ENCODE assay signal across 1 cellular context in genomic region chr3:134364061-134364935, GRCh38.
TF ChIP-seq lines count a peak whose summit lies in the region.

No MANE protein-coding gene starts in this region.

TF ChIP-seq in HEK293, 187 proteins besides CTCF, POLR2A, EP300 and RAD21 (continued from another document and continues in another):
- TF ChIP-seq ZNF777 (tag by site-specific recombination; IDR thresholded peaks at IDR 0.05; ENCODE audit: borderline replicate concordance) (no peak), SP3 (tag by site-specific recombination; IDR thresholded peaks at IDR 0.05) (peak; percentile 51), KLF8 (tag by site-specific recombination; IDR thresholded peaks at IDR 0.05) (peak; percentile 56), ZNF654 (tag by site-specific recombination; IDR thresholded peaks at IDR 0.05; ENCODE audit: low read depth) (no peak), ZNF2 (tag by site-specific recombination; IDR thresholded peaks at IDR 0.05) (no peak), ZSCAN5A (tag by site-specific recombination; IDR thresholded peaks at IDR 0.05) (no peak), KLF9 (tag by site-specific recombination; IDR thresholded peaks at IDR 0.05; ENCODE audit: low read depth) (peak; percentile 58; the same call in 1 of the 2 replicates), ZNF791 (tag by site-specific recombination; IDR thresholded peaks at IDR 0.05) (no peak), GLI2 (tag by site-specific recombination; IDR thresholded peaks at IDR 0.05; ENCODE audit: borderline replicate concordance, low read depth) (no peak), ZNF785 (tag by site-specific recombination; IDR thresholded peaks at IDR 0.05) (no peak), YY1 (tag by site-specific recombination; IDR thresholded peaks at IDR 0.05) (no peak), ZNF391 (tag by site-specific recombination; IDR thresholded peaks at IDR 0.05; ENCODE audit: borderline replicate concordance, low read depth) (no peak), ZNF837 (tag by site-specific recombination; IDR thresholded peaks at IDR 0.05) (no peak), ZNF266 (tag by site-specific recombination; IDR thresholded peaks at IDR 0.05; ENCODE audit: low read depth) (no peak), ZFP3 (tag by site-specific recombination; IDR thresholded peaks at IDR 0.05; ENCODE audit: low read depth) (no peak), FEZF1 (tag by site-specific recombination; IDR thresholded peaks at IDR 0.05) (no peak), ZNF24 (tag by site-specific recombination; IDR thresholded peaks at IDR 0.05) (no peak), ZBTB11 (tag by site-specific recombination; conservative IDR thresholded peaks at IDR 0.05; ENCODE audit: low read depth) (no peak), ZNF623 (tag by site-specific recombination; IDR thresholded peaks at IDR 0.05) (no peak), KLF10 (tag by site-specific recombination; IDR thresholded peaks at IDR 0.05) (peak; percentile 97), ZBTB1 (tag by site-specific recombination; IDR thresholded peaks at IDR 0.05) (no peak), ZNF600 (tag by site-specific recombination; IDR thresholded peaks at IDR 0.05) (peak; percentile 69; the same call in 1 of the 2 replicates), ZNF530 (tag by site-specific recombination; IDR thresholded peaks at IDR 0.05; ENCODE audit: low read depth) (no peak), KLF7 (tag by site-specific recombination; IDR thresholded peaks at IDR 0.05; ENCODE audit: borderline replicate concordance) (no peak), RBAK (tag by site-specific recombination; IDR thresholded peaks at IDR 0.05) (no peak), ZNF155 (tag by site-specific recombination; IDR thresholded peaks at IDR 0.05) (no peak), ZNF704 (tag by site-specific recombination; IDR thresholded peaks at IDR 0.05) (no peak), ZNF544 (tag by site-specific recombination; IDR thresholded peaks at IDR 0.05) (no peak), ZNF747 (tag by site-specific recombination; IDR thresholded peaks at IDR 0.05) (no peak), ZNF169 (tag by site-specific recombination; IDR thresholded peaks at IDR 0.05) (no peak), ZNF214 (tag by site-specific recombination; IDR thresholded peaks at IDR 0.05; ENCODE audit: borderline replicate concordance) (no peak), MZF1 (tag by site-specific recombination; IDR thresholded peaks at IDR 0.05; ENCODE audit: borderline replicate concordance) (no peak), ZNF19 (tag by site-specific recombination; IDR thresholded peaks at IDR 0.05; ENCODE audit: low read depth) (no peak), ZNF341 (tag by site-specific recombination; IDR thresholded peaks at IDR 0.05; ENCODE audit: low read depth) (peak; percentile 98), ZNF560 (tag by site-specific recombination; IDR thresholded peaks at IDR 0.05; ENCODE audit: borderline replicate concordance) (no peak), ZNF473 (tag by site-specific recombination; IDR thresholded peaks at IDR 0.05) (no peak), SP2 (tag by site-specific recombination; IDR thresholded peaks at IDR 0.05) (peak; percentile 76), ZNF548 (tag by site-specific recombination; IDR thresholded peaks at IDR 0.05) (no peak), ZNF670 (tag by site-specific recombination; IDR thresholded peaks at IDR 0.05; ENCODE audit: low read depth) (no peak), ZNF394 (tag by site-specific recombination; IDR thresholded peaks at IDR 0.05; ENCODE audit: borderline replicate concordance) (no peak; the same call in 1 of the 2 replicates), ZNF10 (tag by site-specific recombination; IDR thresholded peaks at IDR 0.05) (no peak)
- TF ChIP-seq, protein P1, sequence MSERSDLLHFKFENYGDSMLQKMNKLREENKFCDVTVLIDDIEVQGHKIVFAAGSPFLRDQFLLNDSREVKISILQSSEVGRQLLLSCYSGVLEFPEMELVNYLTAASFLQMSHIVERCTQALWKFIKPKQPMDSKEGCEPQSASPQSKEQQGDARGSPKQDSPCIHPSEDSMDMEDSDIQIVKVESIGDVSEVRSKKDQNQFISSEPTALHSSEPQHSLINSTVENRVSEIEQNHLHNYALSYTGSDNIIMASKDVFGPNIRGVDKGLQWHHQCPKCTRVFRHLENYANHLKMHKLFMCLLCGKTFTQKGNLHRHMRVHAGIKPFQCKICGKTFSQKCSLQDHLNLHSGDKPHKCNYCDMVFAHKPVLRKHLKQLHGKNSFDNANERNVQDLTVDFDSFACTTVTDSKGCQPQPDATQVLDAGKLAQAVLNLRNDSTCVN (tag by site-specific recombination; optimal IDR thresholded peaks at IDR 0.05), result peak; percentile 65
- TF ChIP-seq, protein P2, sequence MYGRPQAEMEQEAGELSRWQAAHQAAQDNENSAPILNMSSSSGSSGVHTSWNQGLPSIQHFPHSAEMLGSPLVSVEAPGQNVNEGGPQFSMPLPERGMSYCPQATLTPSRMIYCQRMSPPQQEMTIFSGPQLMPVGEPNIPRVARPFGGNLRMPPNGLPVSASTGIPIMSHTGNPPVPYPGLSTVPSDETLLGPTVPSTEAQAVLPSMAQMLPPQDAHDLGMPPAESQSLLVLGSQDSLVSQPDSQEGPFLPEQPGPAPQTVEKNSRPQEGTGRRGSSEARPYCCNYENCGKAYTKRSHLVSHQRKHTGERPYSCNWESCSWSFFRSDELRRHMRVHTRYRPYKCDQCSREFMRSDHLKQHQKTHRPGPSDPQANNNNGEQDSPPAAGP (tag by site-specific recombination; IDR thresholded peaks at IDR 0.05), result no peak
- TF ChIP-seq, protein P3, sequence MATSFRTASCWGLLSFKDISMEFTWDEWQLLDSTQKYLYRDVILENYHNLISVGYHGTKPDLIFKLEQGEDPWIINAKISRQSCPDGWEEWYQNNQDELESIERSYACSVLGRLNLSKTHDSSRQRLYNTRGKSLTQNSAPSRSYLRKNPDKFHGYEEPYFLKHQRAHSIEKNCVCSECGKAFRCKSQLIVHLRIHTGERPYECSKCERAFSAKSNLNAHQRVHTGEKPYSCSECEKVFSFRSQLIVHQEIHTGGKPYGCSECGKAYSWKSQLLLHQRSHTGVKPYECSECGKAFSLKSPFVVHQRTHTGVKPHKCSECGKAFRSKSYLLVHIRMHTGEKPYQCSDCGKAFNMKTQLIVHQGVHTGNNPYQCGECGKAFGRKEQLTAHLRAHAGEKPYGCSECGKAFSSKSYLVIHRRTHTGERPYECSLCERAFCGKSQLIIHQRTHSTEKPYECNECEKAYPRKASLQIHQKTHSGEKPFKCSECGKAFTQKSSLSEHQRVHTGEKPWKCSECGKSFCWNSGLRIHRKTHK (tag by site-specific recombination; IDR thresholded peaks at IDR 0.05), result no peak
- TF ChIP-seq, protein P4, sequence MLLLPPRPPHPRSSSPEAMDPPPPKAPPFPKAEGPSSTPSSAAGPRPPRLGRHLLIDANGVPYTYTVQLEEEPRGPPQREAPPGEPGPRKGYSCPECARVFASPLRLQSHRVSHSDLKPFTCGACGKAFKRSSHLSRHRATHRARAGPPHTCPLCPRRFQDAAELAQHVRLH (tag by site-specific recombination; IDR thresholded peaks at IDR 0.05), result no peak
- TF ChIP-seq, protein P5, sequence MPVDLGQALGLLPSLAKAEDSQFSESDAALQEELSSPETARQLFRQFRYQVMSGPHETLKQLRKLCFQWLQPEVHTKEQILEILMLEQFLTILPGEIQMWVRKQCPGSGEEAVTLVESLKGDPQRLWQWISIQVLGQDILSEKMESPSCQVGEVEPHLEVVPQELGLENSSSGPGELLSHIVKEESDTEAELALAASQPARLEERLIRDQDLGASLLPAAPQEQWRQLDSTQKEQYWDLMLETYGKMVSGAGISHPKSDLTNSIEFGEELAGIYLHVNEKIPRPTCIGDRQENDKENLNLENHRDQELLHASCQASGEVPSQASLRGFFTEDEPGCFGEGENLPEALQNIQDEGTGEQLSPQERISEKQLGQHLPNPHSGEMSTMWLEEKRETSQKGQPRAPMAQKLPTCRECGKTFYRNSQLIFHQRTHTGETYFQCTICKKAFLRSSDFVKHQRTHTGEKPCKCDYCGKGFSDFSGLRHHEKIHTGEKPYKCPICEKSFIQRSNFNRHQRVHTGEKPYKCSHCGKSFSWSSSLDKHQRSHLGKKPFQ (tag by site-specific recombination; IDR thresholded peaks at IDR 0.05), result no peak
- TF ChIP-seq, protein P6, sequence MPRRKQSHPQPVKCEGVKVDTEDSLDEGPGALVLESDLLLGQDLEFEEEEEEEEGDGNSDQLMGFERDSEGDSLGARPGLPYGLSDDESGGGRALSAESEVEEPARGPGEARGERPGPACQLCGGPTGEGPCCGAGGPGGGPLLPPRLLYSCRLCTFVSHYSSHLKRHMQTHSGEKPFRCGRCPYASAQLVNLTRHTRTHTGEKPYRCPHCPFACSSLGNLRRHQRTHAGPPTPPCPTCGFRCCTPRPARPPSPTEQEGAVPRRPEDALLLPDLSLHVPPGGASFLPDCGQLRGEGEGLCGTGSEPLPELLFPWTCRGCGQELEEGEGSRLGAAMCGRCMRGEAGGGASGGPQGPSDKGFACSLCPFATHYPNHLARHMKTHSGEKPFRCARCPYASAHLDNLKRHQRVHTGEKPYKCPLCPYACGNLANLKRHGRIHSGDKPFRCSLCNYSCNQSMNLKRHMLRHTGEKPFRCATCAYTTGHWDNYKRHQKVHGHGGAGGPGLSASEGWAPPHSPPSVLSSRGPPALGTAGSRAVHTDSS (tag by site-specific recombination; IDR thresholded peaks at IDR 0.05), result no peak
- TF ChIP-seq, protein P7, sequence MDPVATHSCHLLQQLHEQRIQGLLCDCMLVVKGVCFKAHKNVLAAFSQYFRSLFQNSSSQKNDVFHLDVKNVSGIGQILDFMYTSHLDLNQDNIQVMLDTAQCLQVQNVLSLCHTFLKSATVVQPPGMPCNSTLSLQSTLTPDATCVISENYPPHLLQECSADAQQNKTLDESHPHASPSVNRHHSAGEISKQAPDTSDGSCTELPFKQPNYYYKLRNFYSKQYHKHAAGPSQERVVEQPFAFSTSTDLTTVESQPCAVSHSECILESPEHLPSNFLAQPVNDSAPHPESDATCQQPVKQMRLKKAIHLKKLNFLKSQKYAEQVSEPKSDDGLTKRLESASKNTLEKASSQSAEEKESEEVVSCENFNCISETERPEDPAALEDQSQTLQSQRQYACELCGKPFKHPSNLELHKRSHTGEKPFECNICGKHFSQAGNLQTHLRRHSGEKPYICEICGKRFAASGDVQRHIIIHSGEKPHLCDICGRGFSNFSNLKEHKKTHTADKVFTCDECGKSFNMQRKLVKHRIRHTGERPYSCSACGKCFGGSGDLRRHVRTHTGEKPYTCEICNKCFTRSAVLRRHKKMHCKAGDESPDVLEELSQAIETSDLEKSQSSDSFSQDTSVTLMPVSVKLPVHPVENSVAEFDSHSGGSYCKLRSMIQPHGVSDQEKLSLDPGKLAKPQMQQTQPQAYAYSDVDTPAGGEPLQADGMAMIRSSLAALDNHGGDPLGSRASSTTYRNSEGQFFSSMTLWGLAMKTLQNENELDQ (tag by site-specific recombination; IDR thresholded peaks at IDR 0.05; ENCODE audit: low read depth), result no peak
- TF ChIP-seq, protein P8, sequence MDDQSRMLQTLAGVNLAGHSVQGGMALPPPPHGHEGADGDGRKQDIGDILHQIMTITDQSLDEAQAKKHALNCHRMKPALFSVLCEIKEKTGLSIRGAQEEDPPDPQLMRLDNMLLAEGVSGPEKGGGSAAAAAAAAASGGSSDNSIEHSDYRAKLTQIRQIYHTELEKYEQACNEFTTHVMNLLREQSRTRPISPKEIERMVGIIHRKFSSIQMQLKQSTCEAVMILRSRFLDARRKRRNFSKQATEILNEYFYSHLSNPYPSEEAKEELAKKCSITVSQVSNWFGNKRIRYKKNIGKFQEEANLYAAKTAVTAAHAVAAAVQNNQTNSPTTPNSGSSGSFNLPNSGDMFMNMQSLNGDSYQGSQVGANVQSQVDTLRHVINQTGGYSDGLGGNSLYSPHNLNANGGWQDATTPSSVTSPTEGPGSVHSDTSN (CRISPR knock-in tag; IDR thresholded peaks at IDR 0.05), result 0 out of 2 replicates have a peak, but pooled peaks have one; percentile 27
